21 cellular contexts compared by ENCODE assay signal in genomic region chr1:244647819-244648218, GRCh38. TPM values are rescaled to one million over a fixed set of nuclear protein-coding genes. Genes with fewer than 3 reads are reported as not detected.
DNase-seq lines count a peak whose midpoint lies in the region; ATAC-seq, FAIRE-seq and TF ChIP-seq lines count a peak whose summit lies in the region.
"Had no signal": no experiment of that assay in that cellular context is flagged by ENCODE, and none has a peak within 500 bp of the region (broad histone marks: within the 10 kb centered on the region; RNA-seq: fewer than 3 reads in every experiment).

No MANE protein-coding gene starts in this region.

- H3K4me2 ChIP-seq in HepG2 (ENCODE audit: low read depth, low read length) (no peak overlapping the region), H1 (ENCODE audit: insufficient read depth in 1 of 2, low read depth in 2 of 2, low read length in 2 of 2) (no peak overlapping the region; a peak in 1 of 4 replicates)
- H3K4me2 ChIP-seq: A549, BLaER1 had no signal

- ATAC-seq in HepG2: no peak
- ATAC-seq in right lobe of liver: no peak
- no peak for ATAC-seq in HG03565 (IDR thresholded peaks at IDR 0.05; ENCODE audit: unreplicated experiment)
- ATAC-seq in HG02763 (IDR thresholded peaks at IDR 0.05; ENCODE audit: unreplicated experiment): no peak
- no peak for ATAC-seq in body of pancreas
- ATAC-seq: A549 had no signal

- no peak for TF ChIP-seq POLR2A in HepG2 (IDR thresholded peaks at IDR 0.05; ENCODE audit: insufficient read depth in 1 of 2, low read depth in 2 of 2, low read length in 2 of 2)
- TF ChIP-seq POLR2A in right lobe of liver (IDR thresholded peaks at IDR 0.05): no peak
- TF ChIP-seq POLR2A in H1 (IDR thresholded peaks at IDR 0.05; ENCODE audit: control extremely low read depth in 1 of 2, low read depth in 2 of 2, low read length in 2 of 2): no peak
- no peak for TF ChIP-seq POLR2A in body of pancreas (IDR thresholded peaks at IDR 0.05)

- intact Hi-C loops in HepG2 (cut with micrococcal nuclease; ENCODE audit: unreplicated experiment) (no loop called here), right lobe of liver (cut with DNase I) (no loop called here), body of pancreas (cut with DNase I) (no loop called here)

- TF ChIP-seq RAD21 in HepG2 (CRISPR knock-in tag; IDR thresholded peaks at IDR 0.05) (no peak), H1 (IDR thresholded peaks at IDR 0.05 in 1 of 2, conservative IDR thresholded peaks at IDR 0.05 in 1 of 2; ENCODE audit: low read depth in 2 of 2, low read length in 2 of 2) (no peak)

- H3K56ac ChIP-seq in H1 (replicated peaks; ENCODE audit: insufficient read length, low read depth, low read length): no peak overlapping the region

- H3K9ac ChIP-seq in HepG2 (ENCODE audit: insufficient read depth, low read depth, low read length): no peak overlapping the region
- no peak overlapping the region for H3K9ac ChIP-seq in H1 (replicated peaks in 1 of 4; ENCODE audit: extremely low read depth in 1 of 4, low read depth in 3 of 4, low read length in 3 of 4)
- H3K9ac ChIP-seq: BLaER1 had no signal

- H3K79me2 ChIP-seq in HepG2 (ENCODE audit: insufficient read depth, low read length): no peaks in the 10 kb centered on the region
- no peaks in the 10 kb centered on the region for H3K79me2 ChIP-seq in H1 (ENCODE audit: control insufficient read depth in 1 of 2, insufficient read depth in 2 of 2, low read length in 2 of 2)

- H4K91ac ChIP-seq in H1 (replicated peaks; ENCODE audit: insufficient read length, low read length): no peak overlapping the region

- TF ChIP-seq EP300 in HepG2 (IDR thresholded peaks at IDR 0.05; ENCODE audit: low read depth in 2 of 2, low read length in 2 of 2): no peak
- TF ChIP-seq EP300 in HepG2 (CRISPR knock-in tag; IDR thresholded peaks at IDR 0.05; ENCODE audit: borderline replicate concordance): no peak
- TF ChIP-seq EP300 in H1 (IDR thresholded peaks at IDR 0.05; ENCODE audit: borderline replicate concordance in 1 of 2, low read depth in 2 of 2, low read length in 2 of 2): no peak

- H3K36me3 ChIP-seq in HepG2 (replicated peaks in 1 of 2; ENCODE audit: control insufficient read depth in 1 of 2, insufficient read depth in 2 of 2, low read length in 2 of 2) (no peaks in the 10 kb centered on the region), right lobe of liver (no peaks in the 10 kb centered on the region), H1 (ENCODE audit: control insufficient read depth in 2 of 4, insufficient read depth in 4 of 4, low read length in 3 of 4) (0 out of 8 replicates have a peak, but pooled peaks cover 0 to 2% (median 0%) of the 10 kb centered on the region in 4 experiments), body of pancreas (replicated peaks in 1 of 2; ENCODE audit: insufficient read depth in 1 of 2, low read depth in 2 of 2) (no peaks in the 10 kb centered on the region)
- H3K36me3 ChIP-seq: BLaER1, HAP-1 had no signal

- no peak overlapping the region for H4K8ac ChIP-seq in H1 (ENCODE audit: extremely low read depth, insufficient read depth, low read length)

- H2BK20ac ChIP-seq in H1 (ENCODE audit: low read length): no peak overlapping the region

- H2BK15ac ChIP-seq in H1 (ENCODE audit: low read length): no peak overlapping the region

- no peak overlapping the region for H3K18ac ChIP-seq in H1 (ENCODE audit: extremely low read depth, low read length)

- H3K27ac ChIP-seq in HepG2 (ENCODE audit: extremely low read length, insufficient read depth, low read length) (no peak overlapping the region), right lobe of liver (no peak overlapping the region), H1 (ENCODE audit: low read depth, low read length) (no peak overlapping the region), body of pancreas (no peak overlapping the region)
- H3K27ac ChIP-seq: 22Rv1, A549, BLaER1, HL-60 had no signal

- FAIRE-seq in HepG2 (lab: Jason Lieb, UNC) (no peak), H1 (lab: Jason Lieb, UNC) (no peak)
- FAIRE-seq: A549, GM12892, GM18507 had no signal

- no peak overlapping the region for H3K14ac ChIP-seq in H1 (ENCODE audit: insufficient read length)

- no peak overlapping the region for H4K5ac ChIP-seq in H1 (ENCODE audit: insufficient read length, low read depth, low read length)

- H2AK5ac ChIP-seq in H1 (ENCODE audit: low read depth, low read length): no peak overlapping the region

- DNase-seq in HepG2 (ENCODE audit: low spot score) (no peak), right lobe of liver (no peak), H1 (ENCODE audit: low read depth in 1 of 2, low spot score in 2 of 2) (no peak), iPS-NIHi7 (ENCODE audit: extremely low spot score) (peak; percentile 25), body of pancreas (no peak), ureter (ENCODE audit: low spot score) (no peak)
- DNase-seq: CD4-positive, alpha-beta memory T cell; DMS153; DMS79; GDM1; GOT3; IMR-90 had no signal

- 59% methylated on average over 6 of the region's 6 CpGs for WGBS in HepG2 (ENCODE audit: low lambda C conversion rate)
- WGBS in right lobe of liver (ENCODE audit: insufficient coverage, low coverage, low lambda C conversion rate, missing lambda C conversion rate): 69% methylated on average over 2 of the region's 6 CpGs
- 77% methylated on average over 6 of the region's 6 CpGs; no CpG with 5 or more reads in 1 of the 2 experiments for WGBS in H1 (ENCODE audit: extremely low coverage in 1 of 2, insufficient coverage in 1 of 2, insufficient read length in 1 of 2, insufficient replicate concordance in 2 of 2, low coverage in 1 of 2, low lambda C conversion rate in 2 of 2, missing lambda C conversion rate in 1 of 2), 2 experiments
- 68% methylated on average over 6 of the region's 6 CpGs for WGBS in body of pancreas, 2 donors

- H3K27me3 ChIP-seq in HepG2 (ENCODE audit: control insufficient read depth in 1 of 2, insufficient read depth in 2 of 2, low read length in 2 of 2) (no peaks in the 10 kb centered on the region; a peak in 1 of 5 replicates), right lobe of liver (no peaks in the 10 kb centered on the region), H1 (replicated peaks in 1 of 4; ENCODE audit: control insufficient read depth in 3 of 4, extremely low read depth in 1 of 4, insufficient read depth in 3 of 4, low read length in 3 of 4) (no peaks in the 10 kb centered on the region), body of pancreas (no peaks in the 10 kb centered on the region)
- H3K27me3 ChIP-seq: BLaER1 had no signal

- H3K4me3 ChIP-seq in HepG2 (replicated peaks in 1 of 3; ENCODE audit: insufficient read depth in 1 of 3, low read depth in 2 of 3, low read length in 3 of 3): no peak overlapping the region
- H3K4me3 ChIP-seq in right lobe of liver: no peak overlapping the region
- H3K4me3 ChIP-seq in H1 (ENCODE audit: extremely low read depth in 1 of 4, insufficient read depth in 2 of 4, low read depth in 3 of 4, low read length in 4 of 4): no peak overlapping the region
- no peak overlapping the region for H3K4me3 ChIP-seq in body of pancreas
- H3K4me3 ChIP-seq: A549, BLaER1, HAP-1 had no signal

- 0 out of 2 replicates have a peak, but pooled peaks cover 2% of the 10 kb centered on the region for H3K23me2 ChIP-seq in H1 (ENCODE audit: low read depth, low read length)

- TF ChIP-seq CTCF in HepG2 (CRISPR knock-in tag; IDR thresholded peaks at IDR 0.05): no peak
- TF ChIP-seq CTCF in right lobe of liver (IDR thresholded peaks at IDR 0.05): no peak
- no peak for TF ChIP-seq CTCF in H1 (IDR thresholded peaks at IDR 0.05; ENCODE audit: control extremely low read depth in 1 of 3, insufficient read depth in 1 of 3, low read depth in 1 of 3, low read length in 3 of 3)
- no peak for TF ChIP-seq CTCF in body of pancreas (IDR thresholded peaks at IDR 0.05)

- in situ Hi-C loops in HepG2 (cut with HindIII; ENCODE audit: extremely low pct_ligation_motif_present, low pct_unique_long_range_greater_than_20kb): no loop called here

- H2AFZ ChIP-seq in HepG2 (ENCODE audit: low read length): no peak overlapping the region
- H2AFZ ChIP-seq in H1 (ENCODE audit: low read length): peak overlapping the region; percentile 66; the same call in 1 of the 2 replicates

- CTCF ChIA-PET in HepG2 (lab: Yijun Ruan, JAX; ENCODE audit: low intra/inter-chr PET ratio, low total read pairs): no interaction called here
- CTCF ChIA-PET in H1 (lab: Charles Lee; ENCODE audit: partially characterized antibody): interaction anchor here (1.0 to 3.1 kb wide), 5 partner anchors 10 to 148 kb away, joined by 3 to 8 read pairs (median 5); no protein-coding TSS in a partner anchor

- H2BK5ac ChIP-seq in H1 (ENCODE audit: low read depth, low read length): no peak overlapping the region

- H2BK12ac ChIP-seq in H1 (ENCODE audit: low read depth, low read length): no peak overlapping the region

- no peaks in the 10 kb centered on the region for H3K9me3 ChIP-seq in HepG2 (ENCODE audit: low read length)
- H3K9me3 ChIP-seq in right lobe of liver: no peaks in the 10 kb centered on the region
- peaks cover 4 to 9% of the 10 kb centered on the region in 2 experiments; a peak in 2 of 4 replicates for H3K9me3 ChIP-seq in H1 (ENCODE audit: insufficient read depth in 2 of 2, low read depth in 1 of 2, low read length in 1 of 2)
- no peaks in the 10 kb centered on the region for H3K9me3 ChIP-seq in body of pancreas
- H3K9me3 ChIP-seq: A549, BLaER1 had no signal

- no TSS peak for BruUV-seq in HepG2 (replicated peaks; lab: Mats Ljungman, UMichigan)

- no peak overlapping the region for H2BK120ac ChIP-seq in H1 (replicated peaks; ENCODE audit: low read depth, low read length)

- H4K20me1 ChIP-seq in HepG2 (ENCODE audit: insufficient read depth, low read length) (no peaks in the 10 kb centered on the region), H1 (replicated peaks in 1 of 2; ENCODE audit: control insufficient read depth in 1 of 2, insufficient read depth in 2 of 2, low read length in 2 of 2) (no peaks in the 10 kb centered on the region)
- H4K20me1 ChIP-seq: BLaER1 had no signal

- H3K4ac ChIP-seq in H1 (replicated peaks; ENCODE audit: insufficient read length, low read depth, low read length): no peak overlapping the region

- POLR2A ChIA-PET in HepG2 (lab: Yijun Ruan, JAX): no interaction called here
- POLR2A ChIA-PET in H1 (lab: Charles Lee; ENCODE audit: partially characterized antibody): interaction anchor here (0.7 to 1.0 kb wide), 3 partner anchors 8 to 82 kb away, joined by 3 to 5 read pairs (median 3); no protein-coding TSS in a partner anchor

- H3K4me1 ChIP-seq in HepG2 (ENCODE audit: insufficient read depth, low read length) (peaks cover 9% of the 10 kb centered on the region), right lobe of liver (no peaks in the 10 kb centered on the region), H1 (replicated peaks in 1 of 4; ENCODE audit: control insufficient read depth in 3 of 4, insufficient read depth in 4 of 4, low read length in 3 of 4) (peaks cover 0 to 14% (median 10%) of the 10 kb centered on the region in 4 experiments; a peak in 6 of 7 replicates), body of pancreas (peaks cover 6% of the 10 kb centered on the region)

- H3K23ac ChIP-seq in H1 (ENCODE audit: insufficient read length): no peak overlapping the region

- H3K79me1 ChIP-seq in H1 (ENCODE audit: low read depth, low read length): no peaks in the 10 kb centered on the region

RNA-seq across cellular contexts. Expression of gene DESI2, which starts 5.1 kb away (rescaled TPM):
- 42.2 and 62.0 TPM in 2 replicates for total RNA-seq in HepG2 (2016; rRNA removed; fragmentation: Illumina TruSeq; extraction: Trizol)
- 11.7 and 12.7 TPM in 2 replicates for total RNA-seq in HepG2 (2016; cell fraction: cytosol; rRNA removed; fragmentation: Illumina TruSeq; extraction: Trizol; ENCODE audit: low read depth)
- total RNA-seq in HepG2 (2016; cell fraction: insoluble cytoplasmic fraction; rRNA removed; fragmentation: Illumina TruSeq; extraction: Trizol): 44.8 and 60.2 TPM in 2 replicates
- 54.1 and 54.6 TPM in 2 replicates for total RNA-seq in HepG2 (2016; cell fraction: membrane; rRNA removed; fragmentation: Illumina TruSeq; extraction: Trizol)
- 28.8 and 30.7 TPM in 2 replicates for total RNA-seq in HepG2 (2016; cell fraction: nucleus; rRNA removed; fragmentation: Illumina TruSeq; extraction: Trizol)
- polyA plus RNA-seq in HepG2 (2011; rRNA removed): 18.6 and 23.1 TPM in 2 replicates
- 12.6 and 15.7 TPM in 2 replicates for polyA plus RNA-seq in HepG2 (2011; cell fraction: cytosol; rRNA removed)
- 13.1 and 14.0 TPM in 2 replicates for polyA plus RNA-seq in HepG2 (2011; cell fraction: nucleus; rRNA removed)
- 20.9 and 26.0 TPM in 2 replicates for polyA plus RNA-seq in HepG2 (2012)
- 10.7 and 11.8 TPM in 2 replicates for polyA plus RNA-seq in HepG2 (2016; cell fraction: cytosol; fragmentation: Illumina TruSeq; extraction: Trizol; ENCODE audit: low read depth)
- polyA plus RNA-seq in HepG2 (2016; cell fraction: insoluble cytoplasmic fraction; fragmentation: Illumina TruSeq; extraction: Trizol; ENCODE audit: low read depth): 46.8 and 48.5 TPM in 2 replicates
- 33.3 and 35.0 TPM in 2 replicates for polyA plus RNA-seq in HepG2 (2016; cell fraction: membrane; fragmentation: Illumina TruSeq; extraction: Trizol; ENCODE audit: low read depth)
- polyA plus RNA-seq in HepG2 (2016; cell fraction: nucleus; fragmentation: Illumina TruSeq; extraction: Trizol; ENCODE audit: insufficient read depth, low read depth): 30.2 and 30.6 TPM in 2 replicates
- polyA minus RNA-seq in HepG2 (2011; rRNA and poly(A)+ RNA removed; ENCODE audit: low replicate concordance): 29.7 and 33.1 TPM in 2 replicates
- polyA minus RNA-seq in HepG2 (2011; cell fraction: cytosol; rRNA and poly(A)+ RNA removed): 27.0 and 27.9 TPM in 2 replicates
- 35.4 and 40.3 TPM in 2 replicates for polyA minus RNA-seq in HepG2 (2011; cell fraction: nucleus; rRNA and poly(A)+ RNA removed)
- total RNA-seq in right lobe of liver: 10 to 100 TPM in 3 of 6 experiments, 1 to 10 TPM in 3; 7.0 to 14.2 (median 9.9) TPM
- total RNA-seq in H1 (2021; fragmentation: NEBNext Ultra II Directional; extraction: Animal tissue kit (Norgen Biotek cat#: 25700)): 105 and 110 TPM in 2 replicates
- polyA plus RNA-seq in H1 (2011; rRNA removed): 36.1 and 54.0 TPM in 2 replicates
- 48.2 TPM for polyA plus RNA-seq in H1 (2011; cell fraction: cytosol; rRNA removed)
- 38.4 TPM for polyA plus RNA-seq in H1 (2011; cell fraction: nucleus; rRNA removed)
- polyA plus RNA-seq in H1 (2012, experiment 1 of 2): 43.5 to 72.3 TPM (median 47.2 TPM) in 4 replicates
- 13.5 TPM for polyA plus RNA-seq in H1 (2012, experiment 2 of 2)
- polyA plus RNA-seq in H1 (2013, experiment 1 of 2): 41.5 TPM
- 43.0 TPM for polyA plus RNA-seq in H1 (2013, experiment 2 of 2)
- polyA minus RNA-seq in H1 (2011; rRNA and poly(A)+ RNA removed): 92.4 and 110 TPM in 2 replicates
- 57.2 TPM for polyA minus RNA-seq in H1 (2011; cell fraction: cytosol; rRNA and poly(A)+ RNA removed)
- polyA minus RNA-seq in H1 (2011; cell fraction: nucleus; rRNA and poly(A)+ RNA removed): 71.3 TPM
- total RNA-seq in body of pancreas: 10 to 100 TPM; 14.5 TPM
- 22.1 TPM for total RNA-seq in ureter

Comparison
In these comparisons a context has a peak if more than half of its experiments do, and no peak if none do; other contexts are left out.
1. Of the 41 proteins assayed by ChIP-seq in both HepG2 and H1: peak only in HepG2: none; only in H1: MAX; in both: GABPA; in neither: 39.